In genomic region chr3:53137835-53138446, GRCh38 we compare ENCODE assay signal across 19 cellular contexts. TPM values are rescaled to one million over a fixed set of nuclear protein-coding genes. Genes with fewer than 3 reads are reported as not detected.
DNase-seq lines count a peak whose midpoint lies in the region; TF ChIP-seq lines count a peak whose summit lies in the region.
"Had no signal": no experiment of that assay in that cellular context is flagged by ENCODE, and none has a peak within 500 bp of the region (broad histone marks: within the 10 kb centered on the region; RNA-seq: fewer than 3 reads in every experiment).

No MANE protein-coding gene starts in this region.

- BruUV-seq in mammary epithelial cell (replicated peaks; lab: Mats Ljungman, UMichigan), result no TSS peak

- intact Hi-C loops in mammary epithelial cell (cut with micrococcal nuclease), result no loop called here
- intact Hi-C loops in breast epithelium (cut with DNase I; ENCODE audit: low total_unique reads), result loop anchor here (5.0 kb wide), 1 partner anchor 1236 kb away; the partner anchor contains the start of gene IQCF1
- intact Hi-C loops in thyroid gland (cut with DNase I), result no loop called here

- in situ Hi-C loops in mammary epithelial cell (cut with MboI; ENCODE audit: low sequenced_read_pairs in 2 of 2), result no loop called here

- DNase-seq in mammary epithelial cell (peak; percentile 39), breast epithelium (ENCODE audit: low spot score in 2 of 2) (no peak), NOMO-1 treated with DMSO at 0.1 percent for 48 hours (lab: John Stamatoyannopoulos, UW; ENCODE audit: unreplicated experiment) (peak; percentile 40), choroid plexus epithelial cell (ENCODE audit: low read depth) (peak; percentile 21), thyroid gland (no peak), cerebellar cortex (ENCODE audit: low spot score) (no peak), mucosa of gallbladder (ENCODE audit: low spot score) (no peak), UCSD-AML1 (lab: John Stamatoyannopoulos, UW; ENCODE audit: unreplicated experiment) (no peak)
- DNase-seq: activated B cell treated with CpG ODN at 0.5 μM for 24 hours; anterior cingulate cortex; COR-L47; GDM1; NCI-H1105 treated with DMSO at 0.1 percent for 48 hours; NCI-H748 treated with DMSO at 0.1 percent for 48 hours; Peyer's patch; stimulated activated CD4-positive, alpha-beta T cell treated with anti-CD3 and anti-CD28 coated beads, Interleukin-2, amount 100 ng/mL, for 48 hours had no signal

- no peaks in the 10 kb centered on the region for H3K9me3 ChIP-seq in mammary epithelial cell (replicated peaks; ENCODE audit: insufficient read depth, low read length)
- no peaks in the 10 kb centered on the region for H3K9me3 ChIP-seq in breast epithelium
- H3K9me3 ChIP-seq in thyroid gland, result no peaks in the 10 kb centered on the region
- H3K9me3 ChIP-seq: gastroesophageal sphincter, Peyer's patch had no signal

- TF ChIP-seq POLR2A in breast epithelium (IDR thresholded peaks at IDR 0.05), result no peak
- no peak for TF ChIP-seq POLR2A in thyroid gland (IDR thresholded peaks at IDR 0.05)

- no peak overlapping the region for H2AFZ ChIP-seq in mammary epithelial cell (ENCODE audit: low read depth, low read length)
- H2AFZ ChIP-seq: GM23338 had no signal

- H3K36me3 ChIP-seq in mammary epithelial cell (ENCODE audit: insufficient read depth, low read length), result no peaks in the 10 kb centered on the region
- H3K36me3 ChIP-seq in breast epithelium, result no peaks in the 10 kb centered on the region
- no peaks in the 10 kb centered on the region for H3K36me3 ChIP-seq in thyroid gland
- H3K36me3 ChIP-seq: gastroesophageal sphincter, Peyer's patch had no signal

- H3K9ac ChIP-seq in mammary epithelial cell (ENCODE audit: insufficient read depth, low read length), result no peak overlapping the region
- H3K9ac ChIP-seq: parathyroid adenoma had no signal

- H3K4me3 ChIP-seq in mammary epithelial cell (replicated peaks in 1 of 3; ENCODE audit: insufficient read depth in 1 of 3, low read depth in 2 of 3, low read length in 3 of 3), result no peak overlapping the region
- H3K4me3 ChIP-seq in breast epithelium, result no peak overlapping the region
- no peak overlapping the region for H3K4me3 ChIP-seq in choroid plexus epithelial cell (ENCODE audit: low read depth, low read length)
- no peak overlapping the region for H3K4me3 ChIP-seq in thyroid gland (replicated peaks in 1 of 3)
- H3K4me3 ChIP-seq: gastroesophageal sphincter, GM23338, Peyer's patch had no signal

- no peaks in the 10 kb centered on the region for H3K79me2 ChIP-seq in mammary epithelial cell (ENCODE audit: insufficient read depth, low read length)
- H3K79me2 ChIP-seq: parathyroid adenoma had no signal

- CTCF ChIA-PET in mammary epithelial cell (lab: Charles Lee; ENCODE audit: low non-redundant PET), result no interaction called here

- H3K27ac ChIP-seq in mammary epithelial cell (ENCODE audit: insufficient read depth, low read depth, low read length), result no peak overlapping the region
- no peak overlapping the region for H3K27ac ChIP-seq in breast epithelium
- H3K27ac ChIP-seq in thyroid gland, result peak overlapping the region; percentile 67 to 77 (median 73)
- H3K27ac ChIP-seq: gastroesophageal sphincter, parathyroid adenoma, Peyer's patch had no signal

- whole genome bisulfite sequencing in mammary epithelial cell (ENCODE audit: low coverage, missing lambda C conversion rate), result 97% methylated on average over 4 of the region's 4 CpGs
- WGBS in thyroid gland, 2 donors, result 94 to 95% methylated on average over 4 of the region's 4 CpGs

- dilution Hi-C loops in mammary epithelial cell (cut with HindIII; ENCODE audit: low sequenced_read_pairs), result no loop called here

- H3K27me3 ChIP-seq in mammary epithelial cell (ENCODE audit: insufficient read depth, low read length) (no peaks in the 10 kb centered on the region), breast epithelium (no peaks in the 10 kb centered on the region), thyroid gland (no peaks in the 10 kb centered on the region)
- H3K27me3 ChIP-seq: gastroesophageal sphincter, Peyer's patch had no signal

- TF ChIP-seq CTCF in mammary epithelial cell (conservative IDR thresholded peaks at IDR 0.05 in 1 of 2, IDR thresholded peaks at IDR 0.05 in 1 of 2; ENCODE audit: extremely low read depth in 1 of 2, insufficient read depth in 1 of 2, low read depth in 1 of 2, low read length in 2 of 2) (no peak), breast epithelium (IDR thresholded peaks at IDR 0.05) (no peak), choroid plexus epithelial cell (conservative IDR thresholded peaks at IDR 0.05; ENCODE audit: low read depth, low read length) (no peak), thyroid gland (IDR thresholded peaks at IDR 0.05) (no peak)

- H4K20me1 ChIP-seq in mammary epithelial cell (ENCODE audit: insufficient read depth, low read length), result no peaks in the 10 kb centered on the region

- H3K4me1 ChIP-seq in mammary epithelial cell (ENCODE audit: insufficient read depth, low read length) (peaks cover 10% of the 10 kb centered on the region), breast epithelium (no peaks in the 10 kb centered on the region), thyroid gland (peaks cover 32 to 48% of the 10 kb centered on the region in 2 donors)

- H3K4me2 ChIP-seq in mammary epithelial cell (ENCODE audit: insufficient read depth, low read depth, low read length), result no peak overlapping the region
- H3K4me2 ChIP-seq: GM23338 had no signal

RNA-seq across cellular contexts. Expression of gene RFT1, which starts 7.7 kb away (rescaled TPM):
- total RNA-seq in mammary epithelial cell (10 to 100 TPM; 15.2 to 29.3 TPM), breast epithelium (10 to 100 TPM in 2 of 3 donors, 1 to 10 TPM in 1; 9.5 to 11.7 (median 10.1) TPM), thyroid gland (10 to 100 TPM; 14.4 to 17.7 (median 16.2) TPM), mucosa of gallbladder (21.3 TPM)
- 23.4 TPM for polyA plus RNA-seq in mammary epithelial cell
- 52.3 TPM for polyA minus RNA-seq in mammary epithelial cell

RNA-seq across cellular contexts. Expression of gene PRKCD, which starts 23.1 kb away (rescaled TPM):
- 10 to 100 TPM in 1 of 2 donors, 1 to 10 TPM in 1; 6.2 to 37.2 TPM for total RNA-seq in mammary epithelial cell
- polyA plus RNA-seq in mammary epithelial cell, result 60.1 TPM
- 39.5 TPM for polyA minus RNA-seq in mammary epithelial cell
- total RNA-seq in breast epithelium, result 10 to 100 TPM; 14.0 to 36.8 (median 15.1) TPM
- total RNA-seq in thyroid gland, result 100 to 1,000 TPM in 1 of 4 donors, 10 to 100 TPM in 3; 32.0 to 154 (median 71.4) TPM
- total RNA-seq in mucosa of gallbladder, result 103 TPM

Comparison
In these comparisons a context has a peak if more than half of its experiments do, and no peak if none do; other contexts are left out.
1. DNase-seq: peak in mammary epithelial cell (single experiment), NOMO-1 treated with DMSO at 0.1 percent for 48 hours (single experiment) and choroid plexus epithelial cell (single experiment); none in breast epithelium (0 of 2), thyroid gland (0 of 2), cerebellar cortex (single experiment), mucosa of gallbladder (single experiment) and UCSD-AML1 (single experiment).
2. H3K27ac ChIP-seq: peak in thyroid gland (3 of 3); none in mammary epithelial cell (single experiment) and breast epithelium (0 of 2).